20 cellular contexts compared by ENCODE assay signal in the genomic region with DNA sequence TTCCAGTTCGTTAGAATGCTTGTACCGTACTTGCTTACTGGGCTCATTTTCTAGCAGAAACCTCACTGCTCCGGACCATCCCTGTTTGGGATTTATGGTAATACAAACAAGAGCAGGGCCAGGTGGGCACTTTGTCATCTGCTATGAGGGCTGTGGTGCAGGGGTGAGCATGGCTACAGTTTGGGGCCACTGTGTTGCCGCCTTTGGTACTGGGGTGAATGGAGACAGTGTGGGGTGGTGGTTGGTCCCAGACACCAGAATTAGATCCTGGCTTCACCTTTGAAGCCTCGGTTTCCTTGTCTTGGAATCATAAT.
"Had no signal": no experiment of that assay in that cellular context is flagged by ENCODE, and none has a peak within 500 bp of the region (broad histone marks: within the 10 kb centered on the region; RNA-seq: fewer than 3 reads in every experiment).

No MANE protein-coding gene starts in this region.

- H3K27me3 ChIP-seq: adrenal gland, ascending aorta, ovary, vagina had no signal

- H3K36me3 ChIP-seq: adrenal gland, ascending aorta, gastrocnemius medialis, neutrophil, ovary, prostate gland, vagina had no signal

- ATAC-seq: gastrocnemius medialis; natural killer cell; stimulated activated naive B cell treated with anti-CD40 and anti-IgM and Interleukin-4, amounts not matched to agents 10 μg/mL and 1 μg/mL and 100 μg/mL, for 72 hours; WTC11 had no signal

- H3K9me3 Mint-ChIP-seq: natural killer cell; stimulated activated naive B cell treated with anti-CD40 and anti-IgM and Interleukin-4, amounts not matched to agents 10 μg/mL and 1 μg/mL and 100 μg/mL, for 72 hours; type B pancreatic cell; WTC11 had no signal

- H3K9me3 ChIP-seq: adrenal gland, ascending aorta, esophagus squamous epithelium, gastrocnemius medialis, neutrophil, ovary, prostate gland, vagina had no signal

- H3K36me3 Mint-ChIP-seq: activated naive CD8-positive, alpha-beta T cell; natural killer cell; stimulated activated naive B cell treated with anti-CD40 and anti-IgM and Interleukin-4, amounts not matched to agents 10 μg/mL and 1 μg/mL and 100 μg/mL, for 72 hours; type B pancreatic cell; WTC11 had no signal

- H3K4me1 Mint-ChIP-seq: stimulated activated naive B cell treated with anti-CD40 and anti-IgM and Interleukin-4, amounts not matched to agents 10 μg/mL and 1 μg/mL and 100 μg/mL, for 72 hours; WTC11 had no signal

- DNase-seq: activated gamma-delta T cell treated with Interleukin-2 at 50 U/mL for 16 hours; activated T-cell treated with anti-CD3 and anti-CD28 coated beads, Interleukin-2, amount 50 U/mL, for 1 hour; adrenal gland; central memory CD4-positive, alpha-beta T cell; esophagus squamous epithelium; gastrocnemius medialis; hypothalamus; midbrain; natural killer cell; ovary; stimulated activated CD4-positive, alpha-beta T cell treated with anti-CD3 and anti-CD28 coated beads, Interleukin-2, amount 100 ng/mL, for 48 hours; stimulated activated CD8-positive, alpha-beta memory T cell treated with anti-CD3 and anti-CD28 coated beads, Interleukin-4, amount 100 ng/mL, for 48 hours; stimulated activated naive B cell treated with anti-CD40 and anti-IgM and Interleukin-4, amounts not matched to agents 10 μg/mL and 1 μg/mL and 100 μg/mL, for 72 hours had no signal

- H3K27ac ChIP-seq: adrenal gland, esophagus squamous epithelium, gastrocnemius medialis, neutrophil, ovary, prostate gland, vagina had no signal

- H3K4me3 Mint-ChIP-seq: activated naive CD8-positive, alpha-beta T cell; natural killer cell; stimulated activated naive B cell treated with anti-CD40 and anti-IgM and Interleukin-4, amounts not matched to agents 10 μg/mL and 1 μg/mL and 100 μg/mL, for 72 hours; type B pancreatic cell; WTC11 had no signal

- H3K4me3 ChIP-seq: adrenal gland, ascending aorta, esophagus squamous epithelium, gastrocnemius medialis, ovary, prostate gland, vagina had no signal

- H3K4me1 ChIP-seq: gastrocnemius medialis had no signal

- H3K27ac Mint-ChIP-seq: activated naive CD8-positive, alpha-beta T cell; natural killer cell; stimulated activated naive B cell treated with anti-CD40 and anti-IgM and Interleukin-4, amounts not matched to agents 10 μg/mL and 1 μg/mL and 100 μg/mL, for 72 hours; type B pancreatic cell; WTC11 had no signal
